In the genomic region with DNA sequence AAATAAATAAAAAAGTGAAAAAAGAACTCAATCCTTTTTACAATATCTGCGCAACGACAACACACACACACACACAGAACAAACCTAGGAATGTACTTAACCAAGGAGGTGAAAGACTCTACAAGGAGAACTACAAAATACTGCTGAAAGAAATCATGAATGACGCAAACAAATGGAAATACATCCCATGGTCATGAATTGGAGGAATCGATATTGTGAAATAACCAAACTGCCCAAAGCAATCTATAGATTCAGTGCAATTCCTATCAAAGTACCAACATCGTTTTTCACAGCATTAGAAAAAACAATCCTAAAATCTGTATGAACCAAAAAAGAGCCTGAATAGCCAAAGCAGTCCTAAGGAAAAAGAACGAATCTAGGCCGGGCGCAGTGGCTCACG, we compare ENCODE assay signal across 34 cellular contexts. TPM values are rescaled to one million over a fixed set of nuclear protein-coding genes. Genes with fewer than 3 reads are reported as not detected.
DNase-seq lines count a peak whose midpoint lies in the region; ATAC-seq, FAIRE-seq and TF ChIP-seq lines count a peak whose summit lies in the region.
"Had no signal": no experiment of that assay in that cellular context is flagged by ENCODE, and none has a peak within 500 bp of the region (broad histone marks: within the 10 kb centered on the region; RNA-seq: fewer than 3 reads in every experiment).

No MANE protein-coding gene starts in this region.

- TF ChIP-seq RAD21 in HepG2 (CRISPR knock-in tag; IDR thresholded peaks at IDR 0.05), result no peak
- no peak for TF ChIP-seq RAD21 in IMR-90 (IDR thresholded peaks at IDR 0.05; ENCODE audit: low read length)
- no peak for TF ChIP-seq RAD21 in K562 (CRISPR knock-in tag; conservative IDR thresholded peaks at IDR 0.05 in 1 of 2, IDR thresholded peaks at IDR 0.05 in 1 of 2)

- no peak overlapping the region for H4K91ac ChIP-seq in IMR-90 (ENCODE audit: insufficient read depth, low read depth, low read length)

- no peaks in the 10 kb centered on the region for H4K20me1 ChIP-seq in HepG2 (ENCODE audit: insufficient read depth, low read length)
- no peaks in the 10 kb centered on the region for H4K20me1 ChIP-seq in IMR-90 (ENCODE audit: insufficient read depth, low read length)
- no peaks in the 10 kb centered on the region for H4K20me1 ChIP-seq in K562 (replicated peaks; ENCODE audit: control insufficient read depth, insufficient read depth, low read length)
- H4K20me1 ChIP-seq: BLaER1; BLaER1 treated with 17β-estradiol and CSF1 and Interleukin-3, amounts not matched to agents 10 nM and 100 nM had no signal

- no peaks in the 10 kb centered on the region for H3K79me2 ChIP-seq in HepG2 (ENCODE audit: insufficient read depth, low read length)
- no peaks in the 10 kb centered on the region for H3K79me2 ChIP-seq in K562 (ENCODE audit: control insufficient read depth, insufficient read depth, low read length)

- H3K9ac ChIP-seq in HepG2 (ENCODE audit: insufficient read depth, low read depth, low read length), result no peak overlapping the region
- no peak overlapping the region for H3K9ac ChIP-seq in IMR-90 (ENCODE audit: low read depth, low read length)
- H3K9ac ChIP-seq in K562 (ENCODE audit: insufficient read depth in 1 of 2, low read depth in 2 of 2, low read length in 2 of 2), result no peak overlapping the region
- H3K9ac ChIP-seq: BLaER1; BLaER1 treated with 17β-estradiol and CSF1 and Interleukin-3, amounts not matched to agents 10 nM and 100 nM had no signal

- FAIRE-seq in HepG2 (lab: Jason Lieb, UNC) (no peak), K562 (lab: Jason Lieb, UNC) (no peak)
- FAIRE-seq: A204.1, A549, D721Med had no signal

- intact Hi-C loops in HepG2 (cut with micrococcal nuclease; ENCODE audit: unreplicated experiment), result no loop called here
- intact Hi-C loops in right lobe of liver (cut with DNase I), result no loop called here
- intact Hi-C loops in IMR-90 (cut with micrococcal nuclease), result no loop called here
- intact Hi-C loops in K562 (cut with micrococcal nuclease), result no loop called here

- H3K36me3 ChIP-seq in HepG2 (replicated peaks in 1 of 2; ENCODE audit: control insufficient read depth in 1 of 2, insufficient read depth in 2 of 2, low read length in 2 of 2) (no peaks in the 10 kb centered on the region), right lobe of liver (no peaks in the 10 kb centered on the region), IMR-90 (ENCODE audit: control insufficient read depth, insufficient read depth, low read length) (no peaks in the 10 kb centered on the region), K562 (ENCODE audit: control insufficient read depth, insufficient read depth, low read length) (no peaks in the 10 kb centered on the region)
- H3K36me3 ChIP-seq: BE2C had no signal

- H3K9me1 ChIP-seq in IMR-90 (ENCODE audit: insufficient read depth, low read length) (no peaks in the 10 kb centered on the region), K562 (ENCODE audit: control insufficient read depth, insufficient read depth, low read length) (no peaks in the 10 kb centered on the region)

- CTCF ChIA-PET in HepG2 (lab: Yijun Ruan, JAX; ENCODE audit: low intra/inter-chr PET ratio, low total read pairs) (no interaction called here), IMR-90 (lab: Yijun Ruan, JAX) (no interaction called here), K562 (lab: Yijun Ruan, JAX; ENCODE audit: low intra/inter-chr PET ratio) (no interaction called here)

- H3K23ac ChIP-seq in IMR-90 (ENCODE audit: low read depth, low read length), result no peak overlapping the region

- TF ChIP-seq EP300 in HepG2 (IDR thresholded peaks at IDR 0.05; ENCODE audit: low read depth in 2 of 2, low read length in 2 of 2) (no peak), HepG2 (CRISPR knock-in tag; IDR thresholded peaks at IDR 0.05; ENCODE audit: borderline replicate concordance) (no peak), K562 (IDR thresholded peaks at IDR 0.05; ENCODE audit: low read length) (no peak)

- no peak overlapping the region for H2BK5ac ChIP-seq in IMR-90 (ENCODE audit: low read depth, low read length, poor library complexity, severe bottlenecking)

- H2AFZ ChIP-seq in HepG2 (ENCODE audit: low read length) (no peak overlapping the region), IMR-90 (replicated peaks; ENCODE audit: low read length, poor library complexity) (no peak overlapping the region), K562 (ENCODE audit: low read depth, low read length) (no peak overlapping the region)

- no peak overlapping the region for H2AK5ac ChIP-seq in IMR-90 (ENCODE audit: low read depth, low read length)

- H3K9me3 ChIP-seq in HepG2 (ENCODE audit: low read length) (no peaks in the 10 kb centered on the region), right lobe of liver (peaks cover 0 to 2% (median 0%) of the 10 kb centered on the region in 4 donors), IMR-90 (ENCODE audit: control insufficient read depth, insufficient read depth, low read length) (peaks cover 4% of the 10 kb centered on the region; the same call in 1 of the 2 replicates), K562 (replicated peaks; ENCODE audit: control insufficient read depth, insufficient read depth, low read depth, low read length) (no peaks in the 10 kb centered on the region; the same call in 1 of the 2 replicates)
- H3K9me3 ChIP-seq: BE2C had no signal

- H3K27ac ChIP-seq in HepG2 (ENCODE audit: extremely low read length, insufficient read depth, low read length), result no peak overlapping the region
- no peak overlapping the region for H3K27ac ChIP-seq in right lobe of liver
- no peak overlapping the region for H3K27ac ChIP-seq in IMR-90 (ENCODE audit: insufficient read depth, low read length)
- no peak overlapping the region for H3K27ac ChIP-seq in K562 (ENCODE audit: extremely low read depth, low read depth, low read length)
- H3K27ac ChIP-seq: 22Rv1; A549; BLaER1; BLaER1 treated with 17β-estradiol and CSF1 and Interleukin-3, amounts not matched to agents 10 nM and 100 nM; C4-2B had no signal

- H2BK120ac ChIP-seq in IMR-90 (ENCODE audit: low read depth, low read length), result no peak overlapping the region

- dilution Hi-C loops in IMR-90 (cut with HindIII; ENCODE audit: low sequenced_read_pairs, unreplicated experiment), result no loop called here

- 74% methylated on average over 9 of the region's 9 CpGs for WGBS in HepG2 (ENCODE audit: low lambda C conversion rate)
- 89% methylated on average over 9 of the region's 9 CpGs for WGBS in right lobe of liver (ENCODE audit: insufficient coverage, low coverage, low lambda C conversion rate, missing lambda C conversion rate)
- WGBS in IMR-90 (ENCODE audit: extremely low coverage in 2 of 2, insufficient read length in 1 of 2), 2 experiments, result no CpG with 5 or more reads among the region's 9 CpGs
- 9% methylated on average over 9 of the region's 9 CpGs for WGBS in K562 (ENCODE audit: insufficient coverage, low coverage, missing lambda C conversion rate)

- no peak overlapping the region for H3K4ac ChIP-seq in IMR-90 (ENCODE audit: low read depth, low read length)

- H4K5ac ChIP-seq in IMR-90 (ENCODE audit: low read depth, low read length), result no peak overlapping the region

- H3K4me1 ChIP-seq in HepG2 (ENCODE audit: insufficient read depth, low read length) (no peaks in the 10 kb centered on the region), right lobe of liver (no peaks in the 10 kb centered on the region), IMR-90 (ENCODE audit: control insufficient read depth, insufficient read depth, low read length) (no peaks in the 10 kb centered on the region), K562 (replicated peaks in 1 of 2; ENCODE audit: control insufficient read depth in 2 of 2, insufficient read depth in 2 of 2, low read length in 2 of 2) (no peaks in the 10 kb centered on the region; a peak in 1 of 5 replicates)
- H3K4me1 ChIP-seq: A549, BE2C, BLaER1, Caco-2 had no signal

- TF ChIP-seq POLR2A in HepG2 (IDR thresholded peaks at IDR 0.05; ENCODE audit: insufficient read depth in 1 of 2, low read depth in 2 of 2, low read length in 2 of 2), result no peak
- TF ChIP-seq POLR2A in right lobe of liver (IDR thresholded peaks at IDR 0.05), result no peak
- TF ChIP-seq POLR2A in IMR-90 (IDR thresholded peaks at IDR 0.05; ENCODE audit: low read depth, low read length), result no peak
- no peak for TF ChIP-seq POLR2A in K562 (conservative IDR thresholded peaks at IDR 0.05)

- peaks cover 2 to 4% of the 10 kb centered on the region in 2 experiments; a peak in 2 of 5 replicates for H3K27me3 ChIP-seq in HepG2 (ENCODE audit: control insufficient read depth in 1 of 2, insufficient read depth in 2 of 2, low read length in 2 of 2)
- H3K27me3 ChIP-seq in right lobe of liver, result no peaks in the 10 kb centered on the region
- no peaks in the 10 kb centered on the region for H3K27me3 ChIP-seq in IMR-90 (ENCODE audit: control insufficient read depth, insufficient read depth, low read length)
- peaks cover 9 to 27% of the 10 kb centered on the region in 2 experiments; a peak in 4 of 5 replicates for H3K27me3 ChIP-seq in K562 (ENCODE audit: control insufficient read depth in 2 of 2, insufficient read depth in 2 of 2, low read length in 2 of 2)
- H3K27me3 ChIP-seq: BE2C; BLaER1; BLaER1 treated with 17β-estradiol and CSF1 and Interleukin-3, amounts not matched to agents 10 nM and 100 nM had no signal

- no peak for ATAC-seq in HepG2
- no peak for ATAC-seq in right lobe of liver
- no peak for ATAC-seq in IMR-90 (ENCODE audit: low read depth)
- no peak for ATAC-seq in K562
- ATAC-seq: A549; CD8-positive, alpha-beta T cell had no signal

- BruUV-seq in HepG2 (replicated peaks; lab: Mats Ljungman, UMichigan), result no TSS peak
- no TSS peak for BruUV-seq in IMR-90 (replicated peaks; lab: Mats Ljungman, UMichigan)
- BruUV-seq in K562 (replicated peaks; lab: Mats Ljungman, UMichigan), result no TSS peak

- H3K4me3 ChIP-seq in HepG2 (replicated peaks in 1 of 3; ENCODE audit: insufficient read depth in 1 of 3, low read depth in 2 of 3, low read length in 3 of 3) (no peak overlapping the region), right lobe of liver (no peak overlapping the region), IMR-90 (ENCODE audit: insufficient read depth, low read depth, low read length) (no peak overlapping the region), K562 (no peak overlapping the region)
- H3K4me3 ChIP-seq: A549; BLaER1; BLaER1 treated with 17β-estradiol and CSF1 and Interleukin-3, amounts not matched to agents 10 nM and 100 nM had no signal

- H3K4me2 ChIP-seq in HepG2 (ENCODE audit: low read depth, low read length) (no peak overlapping the region), IMR-90 (ENCODE audit: low read depth, low read length) (no peak overlapping the region), K562 (ENCODE audit: insufficient read depth, low read length) (no peak overlapping the region)
- H3K4me2 ChIP-seq: A549; BLaER1; BLaER1 treated with 17β-estradiol and CSF1 and Interleukin-3, amounts not matched to agents 10 nM and 100 nM had no signal

- no peak overlapping the region for H3K18ac ChIP-seq in IMR-90 (ENCODE audit: low read depth, low read length)

- no peak overlapping the region for H3K14ac ChIP-seq in IMR-90 (replicated peaks; ENCODE audit: low read depth, low read length)

- no peak overlapping the region for H3K56ac ChIP-seq in IMR-90 (ENCODE audit: extremely low read depth, insufficient read depth, low read length)

- POLR2A ChIA-PET in HepG2 (lab: Yijun Ruan, JAX), result no interaction called here
- POLR2A ChIA-PET in IMR-90 (lab: Charles Lee; ENCODE audit: unreplicated experiment), result no interaction called here
- POLR2A ChIA-PET in K562 (lab: Yijun Ruan, JAX), result interaction anchor here (0.6 to 1.0 kb wide), 3 partner anchors 22 to 261 kb away, joined by 3 to 5 read pairs (median 3); no protein-coding TSS in a partner anchor

- DNase-seq in HepG2 (ENCODE audit: low spot score) (no peak), right lobe of liver (no peak), IMR-90 (no peak), K562 (ENCODE audit: extremely low read depth in 1 of 4, low spot score in 3 of 4) (no peak), HK-2 (ENCODE audit: unreplicated experiment) (no peak)
- no peak for DNase-seq in NK-92 treated with Interleukin-12 subunit alpha and Interleukin-12 subunit beta, amount 100 ng/mL, for 24 hours (lab: John Stamatoyannopoulos, UW)
- DNase-seq: 8988T; ACHN; AML-193; BE2C; C1 segment of cervical spinal cord; Caco-2; Calu3; CD4-positive, alpha-beta memory T cell; CD4-positive, alpha-beta T cell; CD4-positive, CD25-positive, alpha-beta regulatory T cell; CD8-positive, alpha-beta memory T cell; CD8-positive, alpha-beta T cell; COR-L47; DMS 273 treated with DMSO at 0.1 percent for 48 hours; DMS153; DMS53; DMS79; DMS79 treated with DMSO at 0.1 percent for 48 hours; DND-41; EL had no signal

- no peak overlapping the region for H2AK9ac ChIP-seq in IMR-90 (replicated peaks; ENCODE audit: low read depth, low read length, poor library complexity)

- no peak overlapping the region for H2BK20ac ChIP-seq in IMR-90 (ENCODE audit: low read depth, low read length)

- H4K8ac ChIP-seq in IMR-90 (ENCODE audit: low read depth in 2 of 2, low read length in 2 of 2), result no peak overlapping the region

- no peaks in the 10 kb centered on the region for H3K79me1 ChIP-seq in IMR-90 (ENCODE audit: low read depth in 1 of 2, low read length in 2 of 2)

- TF ChIP-seq CTCF in HepG2 (CRISPR knock-in tag; IDR thresholded peaks at IDR 0.05) (no peak), right lobe of liver (IDR thresholded peaks at IDR 0.05) (no peak), IMR-90 (conservative IDR thresholded peaks at IDR 0.05; ENCODE audit: low read depth, low read length) (no peak), K562 (IDR thresholded peaks at IDR 0.05 in 2 of 3, conservative IDR thresholded peaks at IDR 0.05 in 1 of 3; ENCODE audit: insufficient read depth in 2 of 3, low read depth in 1 of 3, low read length in 3 of 3) (no peak)

- no peak overlapping the region for H2BK15ac ChIP-seq in IMR-90 (ENCODE audit: low read depth, low read length)

- in situ Hi-C loops in HepG2 (cut with HindIII; ENCODE audit: extremely low pct_ligation_motif_present, low pct_unique_long_range_greater_than_20kb) (no loop called here), IMR-90 (cut with MboI; ENCODE audit: low sequenced_read_pairs) (no loop called here), K562 (cut with MboI) (no loop called here)

RNA-seq across cellular contexts. Expression of a gene that starts 29.9 kb away (rescaled TPM):
- 0.14 and 0.22 TPM in 2 replicates for total RNA-seq in HepG2 (2016; rRNA removed; fragmentation: Illumina TruSeq; extraction: Trizol)
- total RNA-seq in HepG2 (2016; cell fraction: cytosol; rRNA removed; fragmentation: Illumina TruSeq; extraction: Trizol; ENCODE audit: low read depth), result 0.26 and 0.30 TPM in 2 replicates
- total RNA-seq in HepG2 (2016; cell fraction: insoluble cytoplasmic fraction; rRNA removed; fragmentation: Illumina TruSeq; extraction: Trizol), result 0.19 and 0.35 TPM in 2 replicates
- total RNA-seq in HepG2 (2016; cell fraction: membrane; rRNA removed; fragmentation: Illumina TruSeq; extraction: Trizol), result 0.21 and 0.25 TPM in 2 replicates
- 0.19 and 0.22 TPM in 2 replicates for total RNA-seq in HepG2 (2016; cell fraction: nucleus; rRNA removed; fragmentation: Illumina TruSeq; extraction: Trizol)
- polyA plus RNA-seq in HepG2 (2011; rRNA removed), result 0.46 and 0.73 TPM in 2 replicates
- polyA plus RNA-seq in HepG2 (2011; cell fraction: cytosol; rRNA removed), result 0.74 and 1.0 TPM in 2 replicates
- 0.69 and 0.79 TPM in 2 replicates for polyA plus RNA-seq in HepG2 (2011; cell fraction: nucleus; rRNA removed)
- 0.51 and 0.78 TPM in 2 replicates for polyA plus RNA-seq in HepG2 (2012)
- 0.21 and 0.42 TPM in 2 replicates for polyA plus RNA-seq in HepG2 (2016; cell fraction: cytosol; fragmentation: Illumina TruSeq; extraction: Trizol; ENCODE audit: low read depth)
- polyA plus RNA-seq in HepG2 (2016; cell fraction: insoluble cytoplasmic fraction; fragmentation: Illumina TruSeq; extraction: Trizol; ENCODE audit: low read depth), result 0.17 and 0.46 TPM in 2 replicates
- 0.40 and 0.56 TPM in 2 replicates for polyA plus RNA-seq in HepG2 (2016; cell fraction: membrane; fragmentation: Illumina TruSeq; extraction: Trizol; ENCODE audit: low read depth)
- 0.36 and 0.52 TPM in 2 replicates for polyA plus RNA-seq in HepG2 (2016; cell fraction: nucleus; fragmentation: Illumina TruSeq; extraction: Trizol; ENCODE audit: insufficient read depth, low read depth)
- polyA minus RNA-seq in HepG2 (2011; rRNA and poly(A)+ RNA removed; ENCODE audit: low replicate concordance), result 1.0 and 2.0 TPM in 2 replicates
- 0.59 and 0.88 TPM in 2 replicates for polyA minus RNA-seq in HepG2 (2011; cell fraction: cytosol; rRNA and poly(A)+ RNA removed)
- polyA minus RNA-seq in HepG2 (2011; cell fraction: nucleus; rRNA and poly(A)+ RNA removed), result 0.25 TPM in 1 of 2 replicates, not detected in the other
- 1 to 10 TPM in 3 of 6 experiments, under 1 TPM in 3; 0.57 to 2.3 (median 0.98) TPM for total RNA-seq in right lobe of liver
- not detected in 2 replicates for total RNA-seq in IMR-90 (2012; rRNA removed)
- 0.15 and 0.39 TPM in 2 replicates for polyA plus RNA-seq in IMR-90 (2012; rRNA removed)
- polyA plus RNA-seq in IMR-90 (2012; cell fraction: cytosol; rRNA removed), result 0.37 and 1.8 TPM in 2 replicates
- polyA plus RNA-seq in IMR-90 (2012; cell fraction: nucleus; rRNA removed; ENCODE audit: low replicate concordance), result 2.9 and 4.1 TPM in 2 replicates
- total RNA-seq in K562 (2011; cell fraction: chromatin; rRNA removed; ENCODE audit: low replicate concordance), result 6.4 and 15.4 TPM in 2 replicates
- 16.8 and 18.8 TPM in 2 replicates for total RNA-seq in K562 (2011; cell fraction: nucleolus; rRNA removed)
- total RNA-seq in K562 (2011; cell fraction: nucleoplasm; rRNA removed), result 11.7 and 13.1 TPM in 2 replicates
- total RNA-seq in K562 (2014; rRNA removed), result 19.1 and 25.9 TPM in 2 replicates
- 1.6 and 2.0 TPM in 2 replicates for total RNA-seq in K562 (2014; rRNA removed; fragmentation: Illumina TruSeq; extraction: Trizol)
- 3.3 and 4.0 TPM in 2 replicates for total RNA-seq in K562 (2015; rRNA removed; fragmentation: Illumina TruSeq; extraction: Trizol)
- 24.5 and 29.5 TPM in 2 replicates for total RNA-seq in K562 (2021)
- polyA plus RNA-seq in K562 (2011; rRNA removed), result 5.2 and 7.6 TPM in 2 replicates
- polyA plus RNA-seq in K562 (2011; cell fraction: cytosol; rRNA removed), result 10.4 and 26.9 TPM in 2 replicates
- 13.1 and 17.8 TPM in 2 replicates for polyA plus RNA-seq in K562 (2011; cell fraction: nucleus; rRNA removed)
- 6.1 and 8.4 TPM in 2 replicates for polyA plus RNA-seq in K562 (2012)
- polyA plus RNA-seq in K562 (2014; fragmentation: Illumina TruSeq; extraction: Trizol), result 6.2 and 7.2 TPM in 2 replicates
- polyA plus RNA-seq in K562 (2014; fragmentation: Nextera tagmentation; extraction: Ambion mirVana), result not detected
- polyA plus RNA-seq in K562 (2014; rRNA removed), result 13.8 and 17.8 TPM in 2 replicates
- polyA minus RNA-seq in K562 (2011; rRNA and poly(A)+ RNA removed), result 1.3 and 1.8 TPM in 2 replicates
- polyA minus RNA-seq in K562 (2011; cell fraction: cytosol; rRNA and poly(A)+ RNA removed), result 9.5 and 11.2 TPM in 2 replicates
- 9.2 and 12.6 TPM in 2 replicates for polyA minus RNA-seq in K562 (2011; cell fraction: nucleus; rRNA and poly(A)+ RNA removed)
- polyA plus RNA-seq: CD14-positive monocyte; CD4-positive, alpha-beta memory T cell; CD4-positive, CD25-positive, alpha-beta regulatory T cell; CD8-positive, alpha-beta memory T cell had no signal

RNA-seq across cellular contexts. Expression of a gene that starts 54.4 kb away (rescaled TPM):
- 7.0 and 14.2 TPM in 2 replicates for total RNA-seq in HepG2 (2016; rRNA removed; fragmentation: Illumina TruSeq; extraction: Trizol)
- 1.3 and 1.5 TPM in 2 replicates for total RNA-seq in HepG2 (2016; cell fraction: cytosol; rRNA removed; fragmentation: Illumina TruSeq; extraction: Trizol; ENCODE audit: low read depth)
- 6.7 and 14.2 TPM in 2 replicates for total RNA-seq in HepG2 (2016; cell fraction: insoluble cytoplasmic fraction; rRNA removed; fragmentation: Illumina TruSeq; extraction: Trizol)
- total RNA-seq in HepG2 (2016; cell fraction: membrane; rRNA removed; fragmentation: Illumina TruSeq; extraction: Trizol), result 5.1 and 6.1 TPM in 2 replicates
- 10.4 and 11.5 TPM in 2 replicates for total RNA-seq in HepG2 (2016; cell fraction: nucleus; rRNA removed; fragmentation: Illumina TruSeq; extraction: Trizol)
- 11.1 and 16.4 TPM in 2 replicates for polyA plus RNA-seq in HepG2 (2011; rRNA removed)
- polyA plus RNA-seq in HepG2 (2011; cell fraction: cytosol; rRNA removed), result 14.3 and 20.7 TPM in 2 replicates
- 17.2 and 18.2 TPM in 2 replicates for polyA plus RNA-seq in HepG2 (2011; cell fraction: nucleus; rRNA removed)
- 6.6 and 10.2 TPM in 2 replicates for polyA plus RNA-seq in HepG2 (2012)
- polyA plus RNA-seq in HepG2 (2016; cell fraction: cytosol; fragmentation: Illumina TruSeq; extraction: Trizol; ENCODE audit: low read depth), result 1.1 and 1.2 TPM in 2 replicates
- 7.9 and 8.2 TPM in 2 replicates for polyA plus RNA-seq in HepG2 (2016; cell fraction: insoluble cytoplasmic fraction; fragmentation: Illumina TruSeq; extraction: Trizol; ENCODE audit: low read depth)
- 3.0 and 3.1 TPM in 2 replicates for polyA plus RNA-seq in HepG2 (2016; cell fraction: membrane; fragmentation: Illumina TruSeq; extraction: Trizol; ENCODE audit: low read depth)
- 20.6 and 20.8 TPM in 2 replicates for polyA plus RNA-seq in HepG2 (2016; cell fraction: nucleus; fragmentation: Illumina TruSeq; extraction: Trizol; ENCODE audit: insufficient read depth, low read depth)
- polyA minus RNA-seq in HepG2 (2011; rRNA and poly(A)+ RNA removed; ENCODE audit: low replicate concordance), result 13.4 and 50.2 TPM in 2 replicates
- 29.6 and 30.9 TPM in 2 replicates for polyA minus RNA-seq in HepG2 (2011; cell fraction: cytosol; rRNA and poly(A)+ RNA removed)
- 6.3 and 7.8 TPM in 2 replicates for polyA minus RNA-seq in HepG2 (2011; cell fraction: nucleus; rRNA and poly(A)+ RNA removed)
- total RNA-seq in right lobe of liver, result 1 to 10 TPM; 2.2 to 4.9 (median 3.7) TPM
- 9.7 and 11.4 TPM in 2 replicates for total RNA-seq in IMR-90 (2012; rRNA removed)
- 22.9 and 28.4 TPM in 2 replicates for polyA plus RNA-seq in IMR-90 (2012; rRNA removed)
- 17.3 and 37.9 TPM in 2 replicates for polyA plus RNA-seq in IMR-90 (2012; cell fraction: cytosol; rRNA removed)
- 14.3 and 42.3 TPM in 2 replicates for polyA plus RNA-seq in IMR-90 (2012; cell fraction: nucleus; rRNA removed; ENCODE audit: low replicate concordance)
- total RNA-seq in K562 (2011; cell fraction: chromatin; rRNA removed; ENCODE audit: low replicate concordance), result 16.4 and 68.0 TPM in 2 replicates
- 100 and 103 TPM in 2 replicates for total RNA-seq in K562 (2011; cell fraction: nucleolus; rRNA removed)
- 32.4 and 39.2 TPM in 2 replicates for total RNA-seq in K562 (2011; cell fraction: nucleoplasm; rRNA removed)
- 38.5 and 46.9 TPM in 2 replicates for total RNA-seq in K562 (2014; rRNA removed)
- 3.4 and 4.6 TPM in 2 replicates for total RNA-seq in K562 (2014; rRNA removed; fragmentation: Illumina TruSeq; extraction: Trizol)
- 14.8 and 16.4 TPM in 2 replicates for total RNA-seq in K562 (2015; rRNA removed; fragmentation: Illumina TruSeq; extraction: Trizol)
- 45.8 and 49.2 TPM in 2 replicates for total RNA-seq in K562 (2021)
- polyA plus RNA-seq in K562 (2011; rRNA removed), result 8.6 and 13.0 TPM in 2 replicates
- polyA plus RNA-seq in K562 (2011; cell fraction: cytosol; rRNA removed), result 18.4 and 58.5 TPM in 2 replicates
- polyA plus RNA-seq in K562 (2011; cell fraction: nucleus; rRNA removed), result 14.8 and 30.5 TPM in 2 replicates
- polyA plus RNA-seq in K562 (2012), result 20.5 and 29.0 TPM in 2 replicates
- 8.8 and 14.8 TPM in 2 replicates for polyA plus RNA-seq in K562 (2014; fragmentation: Illumina TruSeq; extraction: Trizol)
- polyA plus RNA-seq in K562 (2014; fragmentation: Nextera tagmentation; extraction: Ambion mirVana), result 1 to 10 TPM; 3.9 to 7.0 TPM
- polyA plus RNA-seq in K562 (2014; rRNA removed), result 23.9 and 27.3 TPM in 2 replicates
- 2.8 and 4.9 TPM in 2 replicates for polyA minus RNA-seq in K562 (2011; rRNA and poly(A)+ RNA removed)
- 27.4 and 32.4 TPM in 2 replicates for polyA minus RNA-seq in K562 (2011; cell fraction: cytosol; rRNA and poly(A)+ RNA removed)
- polyA minus RNA-seq in K562 (2011; cell fraction: nucleus; rRNA and poly(A)+ RNA removed), result 13.6 and 14.0 TPM in 2 replicates
